Comparison of ENCODE assay signal across 9 cellular contexts in genomic region chr5:6766558-6767191, GRCh38. TPM values are rescaled to one million over a fixed set of nuclear protein-coding genes. Genes with fewer than 3 reads are reported as not detected.
DNase-seq lines count a peak whose midpoint lies in the region; ATAC-seq, FAIRE-seq and TF ChIP-seq lines count a peak whose summit lies in the region.
"Had no signal": no experiment of that assay in that cellular context is flagged by ENCODE, and none has a peak within 500 bp of the region (broad histone marks: within the 10 kb centered on the region; RNA-seq: fewer than 3 reads in every experiment).

No MANE protein-coding gene starts in this region.

- intact Hi-C loops in Calu3 (cut with micrococcal nuclease; ENCODE audit: unreplicated experiment) (loop anchor here (2.0 to 5.0 kb wide), 2 partner anchors 56 to 980 kb away; no protein-coding TSS in a partner anchor), gastrocnemius medialis (cut with DNase I; ENCODE audit: low total_unique reads) (loop anchor here (5.0 kb wide), 3 partner anchors 66 to 981 kb away; no protein-coding TSS in a partner anchor)

- H3K27ac Mint-ChIP-seq in Calu3 (ENCODE audit: unreplicated experiment) (peak overlapping the region; percentile 20), mesothelial cell of epicardium (no peak overlapping the region)
- no peak overlapping the region for H3K27ac Mint-ChIP-seq in activated T-cell treated with anti-CD3 and anti-CD28 coated beads, Interleukin-2, amount 50 U/mL, for 72 hours

- CTCF ChIA-PET in Calu3 (lab: Charles Lee): interaction anchor here (0.6 to 1.0 kb wide), 4 partner anchors 52 to 1232 kb away, joined by 3 to 4 read pairs (median 4); no protein-coding TSS in a partner anchor

- ATAC-seq in HG03196 (IDR thresholded peaks at IDR 0.05; ENCODE audit: unreplicated experiment) (peak; percentile 64), gastrocnemius medialis (peak; percentile 92)
- peak; percentile 76 to 82 for ATAC-seq in activated T-cell treated with anti-CD3 and anti-CD28 coated beads, Interleukin-2, amount 50 U/mL, for 72 hours (replicated peaks in 1 of 2)

- H3K4me3 Mint-ChIP-seq in Calu3 (ENCODE audit: low read depth, unreplicated experiment) (peak overlapping the region; percentile 48), mesothelial cell of epicardium (no peak overlapping the region)
- no peak overlapping the region for H3K4me3 Mint-ChIP-seq in activated T-cell treated with anti-CD3 and anti-CD28 coated beads, Interleukin-2, amount 50 U/mL, for 72 hours

- no peaks in the 10 kb centered on the region for H3K27me3 ChIP-seq in gastrocnemius medialis

- peak overlapping the region; percentile 70 to 81 (median 80) for H3K27ac ChIP-seq in gastrocnemius medialis

- DNase-seq in Calu3 (peak; percentile 96), NCI-H526 treated with DMSO at 0.1 percent for 48 hours (lab: John Stamatoyannopoulos, UW) (peak; percentile 29), glomerular visceral epithelial cell (ENCODE audit: extremely low spot score) (peak; percentile 99), gastrocnemius medialis (peak; percentile 87 to 95), GM19239 (ENCODE audit: insufficient read length, low spot score) (no peak), mesothelial cell of epicardium (ENCODE audit: low spot score in 2 of 2, unreplicated experiment in 2 of 2) (no peak)
- DNase-seq in activated T-cell treated with anti-CD3 and anti-CD28 coated beads, Interleukin-2, amount 50 U/mL, for 72 hours: peak; percentile 65 to 72

- H3K9me3 ChIP-seq in gastrocnemius medialis: no peaks in the 10 kb centered on the region

- in situ Hi-C loops in gastrocnemius medialis (cut with MboI; ENCODE audit: low sequenced_read_pairs in 4 of 4): loop anchor here in 2 of 4 donors (10.0 kb wide), 2 partner anchors 618 to 978 kb away; no protein-coding TSS in a partner anchor

- H3K4me1 Mint-ChIP-seq in Calu3 (ENCODE audit: low read depth, unreplicated experiment) (peaks cover 20% of the 10 kb centered on the region), mesothelial cell of epicardium (peaks cover 2% of the 10 kb centered on the region)
- peaks cover 9% of the 10 kb centered on the region for H3K4me1 Mint-ChIP-seq in activated T-cell treated with anti-CD3 and anti-CD28 coated beads, Interleukin-2, amount 50 U/mL, for 72 hours (ENCODE audit: low read depth)

- TF ChIP-seq CTCF in Calu3 (IDR thresholded peaks at IDR 0.05; ENCODE audit: unreplicated experiment): no peak
- TF ChIP-seq CTCF in gastrocnemius medialis (IDR thresholded peaks at IDR 0.05 in 4 of 5, conservative IDR thresholded peaks at IDR 0.05 in 1 of 5): no peak
- no peak for TF ChIP-seq CTCF in mesothelial cell of epicardium (IDR thresholded peaks at IDR 0.05; ENCODE audit: unreplicated experiment)

- H3K36me3 Mint-ChIP-seq in Calu3 (ENCODE audit: insufficient read depth, unreplicated experiment) (no peaks in the 10 kb centered on the region), mesothelial cell of epicardium (peaks cover 4% of the 10 kb centered on the region)
- H3K36me3 Mint-ChIP-seq in activated T-cell treated with anti-CD3 and anti-CD28 coated beads, Interleukin-2, amount 50 U/mL, for 72 hours (ENCODE audit: insufficient read depth in 2 of 2): no peaks in the 10 kb centered on the region

- FAIRE-seq in GM19239 (lab: Jason Lieb, UNC): no peak
- FAIRE-seq: islet of Langerhans had no signal

- BruUV-seq in Calu3 (replicated peaks; lab: Mats Ljungman, UMichigan): no TSS peak

- peak overlapping the region in 2 of 4 donors; percentile 20 to 28 for H3K4me3 ChIP-seq in gastrocnemius medialis

- H3K27me3 Mint-ChIP-seq in Calu3 (ENCODE audit: unreplicated experiment) (no peaks in the 10 kb centered on the region), mesothelial cell of epicardium (ENCODE audit: low read depth) (no peaks in the 10 kb centered on the region)
- no peaks in the 10 kb centered on the region for H3K27me3 Mint-ChIP-seq in activated T-cell treated with anti-CD3 and anti-CD28 coated beads, Interleukin-2, amount 50 U/mL, for 72 hours (ENCODE audit: low read depth)

- no peaks in the 10 kb centered on the region for H3K9me3 Mint-ChIP-seq in Calu3 (ENCODE audit: low read depth, unreplicated experiment)
- H3K9me3 Mint-ChIP-seq in activated T-cell treated with anti-CD3 and anti-CD28 coated beads, Interleukin-2, amount 50 U/mL, for 72 hours: no peaks in the 10 kb centered on the region
- no peaks in the 10 kb centered on the region for H3K9me3 Mint-ChIP-seq in mesothelial cell of epicardium

- peaks cover 16 to 28% of the 10 kb centered on the region in 2 donors for H3K4me1 ChIP-seq in gastrocnemius medialis

- no peak for TF ChIP-seq POLR2A in gastrocnemius medialis (IDR thresholded peaks at IDR 0.05)

- no peaks in the 10 kb centered on the region for H3K36me3 ChIP-seq in gastrocnemius medialis

RNA-seq across cellular contexts. Expression of gene TENT4A, which starts 53.4 kb away (rescaled TPM):
- total RNA-seq in Calu3 (2022) (34.4 and 39.9 TPM in 2 replicates), gastrocnemius medialis (10 to 100 TPM; 11.9 to 15.2 (median 12.7) TPM), mesothelial cell of epicardium (38.0 to 46.3 TPM (median 45.7 TPM) in 3 replicates)
- total RNA-seq in activated T-cell treated with anti-CD3 and anti-CD28 coated beads, Interleukin-2, amount 50 U/mL, for 72 hours: 10 to 100 TPM; 45.0 to 49.8 TPM

Comparison
In these comparisons a context has a peak if more than half of its experiments do, and no peak if none do; other contexts are left out.
1. DNase-seq: peak in Calu3 (single experiment), NCI-H526 treated with DMSO at 0.1 percent for 48 hours (single experiment), activated T-cell treated with anti-CD3 and anti-CD28 coated beads, Interleukin-2, amount 50 U/mL, for 72 hours (2 of 2), glomerular visceral epithelial cell (single experiment) and gastrocnemius medialis (2 of 2); none in GM19239 (single experiment) and mesothelial cell of epicardium (0 of 2).
2. Peak in every context shown above with its lines, with median percentiles within 50 percentile points of each other: ATAC-seq.